ENCODE assay signal across 12 cellular contexts in the genomic region with DNA sequence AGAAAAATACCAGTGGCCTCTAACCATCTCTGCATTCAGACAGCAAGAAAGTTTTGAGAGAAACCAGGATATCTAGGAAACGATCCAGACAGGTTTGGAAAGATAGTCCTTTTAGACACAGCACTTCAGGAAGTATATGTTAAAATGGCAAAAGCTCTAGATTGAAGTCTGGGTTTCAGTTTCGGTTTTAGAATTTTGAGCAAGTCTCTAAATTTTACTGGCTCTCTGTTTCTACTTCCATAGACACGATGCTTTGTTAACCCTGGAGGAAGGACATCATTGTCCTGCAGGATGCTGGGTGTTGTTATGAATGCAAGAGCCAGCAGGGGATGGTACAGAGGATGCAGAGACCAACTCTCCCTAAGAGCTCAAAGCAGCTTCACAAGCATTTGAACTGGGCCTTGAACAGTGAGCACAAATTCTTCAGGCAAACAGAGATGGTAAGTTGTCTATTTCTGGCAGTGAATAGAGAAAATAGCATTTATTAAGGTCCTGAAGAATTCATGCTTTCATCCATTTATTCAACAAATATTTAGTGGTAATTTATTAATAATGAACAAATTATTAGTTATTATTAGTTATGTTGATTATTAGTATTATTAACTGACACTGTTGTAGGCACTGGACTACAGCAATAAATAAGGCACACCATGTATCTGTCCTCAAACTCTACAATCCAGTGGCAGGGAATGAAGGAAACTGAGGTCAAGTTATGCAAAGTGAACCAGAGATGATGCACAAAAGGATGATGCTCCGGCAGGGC.
A peak's percentile ranks its signal among the peaks of the same experiment; 100 is the strongest.
DNase-seq lines count a peak whose midpoint lies in the region; ATAC-seq and TF ChIP-seq lines count a peak whose summit lies in the region.
"Had no signal": no experiment of that assay in that cellular context is flagged by ENCODE, and none has a peak within 500 bp of the region (broad histone marks: within the 10 kb centered on the region; RNA-seq: fewer than 3 reads in every experiment).

No MANE protein-coding gene starts in this region.

- no peaks in the 10 kb centered on the region for H3K36me3 ChIP-seq in adipocyte (ENCODE audit: control insufficient read depth, insufficient read depth, low read length, severe bottlenecking)

- no peak overlapping the region for H3K27ac ChIP-seq in CD4-positive, alpha-beta T cell (ENCODE audit: low read depth, low read length)

- DNase-seq in CD4-positive, alpha-beta T cell: no peak
- DNase-seq in adipocyte (ENCODE audit: low read depth) (peak; percentile 25), lung microvascular endothelial cell (ENCODE audit: low read depth in 2 of 2) (peak; percentile 17 to 38), GM19238 (ENCODE audit: insufficient read length, low spot score) (no peak), NCI-H1105 (lab: John Stamatoyannopoulos, UW) (no peak)
- DNase-seq: H7; Karpas-422; retina; stimulated activated naive B cell treated with anti-CD40 and anti-IgM and Interleukin-4, amounts not matched to agents 10 μg/mL and 1 μg/mL and 100 μg/mL, for 72 hours had no signal

- no peak for ATAC-seq in CD4-positive, alpha-beta T cell (ENCODE audit: poor library complexity)
- ATAC-seq in HG03432 (IDR thresholded peaks at IDR 0.05; ENCODE audit: unreplicated experiment) (peak; percentile 49), GM21786 (IDR thresholded peaks at IDR 0.05; ENCODE audit: unreplicated experiment) (no peak), HG03095 (IDR thresholded peaks at IDR 0.05; ENCODE audit: unreplicated experiment) (no peak)
- ATAC-seq: stimulated activated naive B cell treated with anti-CD40 and anti-IgM and Interleukin-4, amounts not matched to agents 10 μg/mL and 1 μg/mL and 100 μg/mL, for 72 hours had no signal

- H3K27me3 Mint-ChIP-seq in CD4-positive, alpha-beta T cell: peaks cover 4% of the 10 kb centered on the region
- H3K27me3 Mint-ChIP-seq: stimulated activated naive B cell treated with anti-CD40 and anti-IgM and Interleukin-4, amounts not matched to agents 10 μg/mL and 1 μg/mL and 100 μg/mL, for 72 hours had no signal

- no peaks in the 10 kb centered on the region for H3K9me3 Mint-ChIP-seq in CD4-positive, alpha-beta T cell
- H3K9me3 Mint-ChIP-seq: stimulated activated naive B cell treated with anti-CD40 and anti-IgM and Interleukin-4, amounts not matched to agents 10 μg/mL and 1 μg/mL and 100 μg/mL, for 72 hours had no signal

- H3K9ac ChIP-seq in adipocyte (ENCODE audit: low read length): no peak overlapping the region

- H3K36me3 Mint-ChIP-seq in CD4-positive, alpha-beta T cell (ENCODE audit: low read depth): no peaks in the 10 kb centered on the region
- H3K36me3 Mint-ChIP-seq: stimulated activated naive B cell treated with anti-CD40 and anti-IgM and Interleukin-4, amounts not matched to agents 10 μg/mL and 1 μg/mL and 100 μg/mL, for 72 hours had no signal

- peaks cover 26% of the 10 kb centered on the region for H3K4me1 ChIP-seq in adipocyte (ENCODE audit: control insufficient read depth, insufficient read depth, low read length)

- no peak for TF ChIP-seq CTCF in CD4-positive, alpha-beta T cell (IDR thresholded peaks at IDR 0.05)

- no peaks in the 10 kb centered on the region for H3K27me3 ChIP-seq in CD4-positive, alpha-beta T cell (ENCODE audit: control insufficient read depth, insufficient read depth, low read length)
- H3K27me3 ChIP-seq in adipocyte (replicated peaks; ENCODE audit: control insufficient read depth, insufficient read depth, low read length): no peaks in the 10 kb centered on the region

- intact Hi-C loops in CD4-positive, alpha-beta T cell (cut with DNase I, micrococcal nuclease): no loop called here

- H3K4me3 ChIP-seq in adipocyte (ENCODE audit: low read length): peak overlapping the region; percentile 5

- peaks cover 11% of the 10 kb centered on the region for H3K4me1 Mint-ChIP-seq in CD4-positive, alpha-beta T cell (ENCODE audit: low read depth)
- H3K4me1 Mint-ChIP-seq: stimulated activated naive B cell treated with anti-CD40 and anti-IgM and Interleukin-4, amounts not matched to agents 10 μg/mL and 1 μg/mL and 100 μg/mL, for 72 hours had no signal

- CTCF ChIA-PET in CD4-positive, alpha-beta T cell (lab: Charles Lee): interaction anchor here (1.4 kb wide), 1 partner anchor 34 kb away, joined by 4 read pairs; no protein-coding TSS in a partner anchor

- POLR2A ChIA-PET in CD4-positive, alpha-beta T cell (lab: Charles Lee): no interaction called here

- H3K9me3 ChIP-seq in CD4-positive, alpha-beta T cell (ENCODE audit: control insufficient read depth, low read length): no peaks in the 10 kb centered on the region
- H3K9me3 ChIP-seq in adipocyte (ENCODE audit: control insufficient read depth, low read length): no peaks in the 10 kb centered on the region

- peak overlapping the region; percentile 39 for H3K4me3 Mint-ChIP-seq in CD4-positive, alpha-beta T cell
- H3K4me3 Mint-ChIP-seq: stimulated activated naive B cell treated with anti-CD40 and anti-IgM and Interleukin-4, amounts not matched to agents 10 μg/mL and 1 μg/mL and 100 μg/mL, for 72 hours had no signal

- H3K27ac Mint-ChIP-seq in CD4-positive, alpha-beta T cell: no peak overlapping the region
- H3K27ac Mint-ChIP-seq: stimulated activated naive B cell treated with anti-CD40 and anti-IgM and Interleukin-4, amounts not matched to agents 10 μg/mL and 1 μg/mL and 100 μg/mL, for 72 hours had no signal

Comparison
In these comparisons a context has a peak if more than half of its experiments do, and no peak if none do; other contexts are left out.
1. DNase-seq: peak in adipocyte (single experiment) and lung microvascular endothelial cell (2 of 2); none in CD4-positive, alpha-beta T cell (0 of 10), GM19238 (single experiment) and NCI-H1105 (single experiment).